In genomic region chr5:5497132-5497748, GRCh38 we compare ENCODE assay signal across 1 cellular context.
TF ChIP-seq lines count a peak whose summit lies in the region.

No MANE protein-coding gene starts in this region.

TF ChIP-seq in HepG2, 621 proteins besides CTCF, POLR2A, EP300 and RAD21 (continued from another document):
- TF ChIP-seq IRF9 (CRISPR knock-in tag; IDR thresholded peaks at IDR 0.05; ENCODE audit: borderline replicate concordance) (no peak), MAFF (IDR thresholded peaks at IDR 0.05; ENCODE audit: low read depth, low read length) (no peak), ZNF280D (CRISPR knock-in tag; IDR thresholded peaks at IDR 0.05) (no peak), ZNF563 (CRISPR knock-in tag; IDR thresholded peaks at IDR 0.05) (no peak), ATRX (CRISPR knock-in tag; IDR thresholded peaks at IDR 0.05; ENCODE audit: borderline replicate concordance) (no peak), USF2 (IDR thresholded peaks at IDR 0.05; ENCODE audit: low read depth, low read length) (peak; percentile 42; the same call in 1 of the 2 replicates), USF2 (CRISPR knock-in tag; IDR thresholded peaks at IDR 0.05; ENCODE audit: borderline replicate concordance) (peak; percentile 44; the same call in 1 of the 2 replicates), ZNF276 (CRISPR knock-in tag; IDR thresholded peaks at IDR 0.05; ENCODE audit: low read depth) (no peak), MZF1 (CRISPR knock-in tag; IDR thresholded peaks at IDR 0.05; ENCODE audit: borderline replicate concordance) (no peak), ZNF282 (IDR thresholded peaks at IDR 0.05; ENCODE audit: partially characterized antibody) (no peak), TFE3 (CRISPR knock-in tag; IDR thresholded peaks at IDR 0.05) (0 out of 2 replicates have a peak, but pooled peaks have one; percentile 25), HIC2 (CRISPR knock-in tag; IDR thresholded peaks at IDR 0.05; ENCODE audit: low read depth) (no peak)
- TF ChIP-seq, protein P1, sequence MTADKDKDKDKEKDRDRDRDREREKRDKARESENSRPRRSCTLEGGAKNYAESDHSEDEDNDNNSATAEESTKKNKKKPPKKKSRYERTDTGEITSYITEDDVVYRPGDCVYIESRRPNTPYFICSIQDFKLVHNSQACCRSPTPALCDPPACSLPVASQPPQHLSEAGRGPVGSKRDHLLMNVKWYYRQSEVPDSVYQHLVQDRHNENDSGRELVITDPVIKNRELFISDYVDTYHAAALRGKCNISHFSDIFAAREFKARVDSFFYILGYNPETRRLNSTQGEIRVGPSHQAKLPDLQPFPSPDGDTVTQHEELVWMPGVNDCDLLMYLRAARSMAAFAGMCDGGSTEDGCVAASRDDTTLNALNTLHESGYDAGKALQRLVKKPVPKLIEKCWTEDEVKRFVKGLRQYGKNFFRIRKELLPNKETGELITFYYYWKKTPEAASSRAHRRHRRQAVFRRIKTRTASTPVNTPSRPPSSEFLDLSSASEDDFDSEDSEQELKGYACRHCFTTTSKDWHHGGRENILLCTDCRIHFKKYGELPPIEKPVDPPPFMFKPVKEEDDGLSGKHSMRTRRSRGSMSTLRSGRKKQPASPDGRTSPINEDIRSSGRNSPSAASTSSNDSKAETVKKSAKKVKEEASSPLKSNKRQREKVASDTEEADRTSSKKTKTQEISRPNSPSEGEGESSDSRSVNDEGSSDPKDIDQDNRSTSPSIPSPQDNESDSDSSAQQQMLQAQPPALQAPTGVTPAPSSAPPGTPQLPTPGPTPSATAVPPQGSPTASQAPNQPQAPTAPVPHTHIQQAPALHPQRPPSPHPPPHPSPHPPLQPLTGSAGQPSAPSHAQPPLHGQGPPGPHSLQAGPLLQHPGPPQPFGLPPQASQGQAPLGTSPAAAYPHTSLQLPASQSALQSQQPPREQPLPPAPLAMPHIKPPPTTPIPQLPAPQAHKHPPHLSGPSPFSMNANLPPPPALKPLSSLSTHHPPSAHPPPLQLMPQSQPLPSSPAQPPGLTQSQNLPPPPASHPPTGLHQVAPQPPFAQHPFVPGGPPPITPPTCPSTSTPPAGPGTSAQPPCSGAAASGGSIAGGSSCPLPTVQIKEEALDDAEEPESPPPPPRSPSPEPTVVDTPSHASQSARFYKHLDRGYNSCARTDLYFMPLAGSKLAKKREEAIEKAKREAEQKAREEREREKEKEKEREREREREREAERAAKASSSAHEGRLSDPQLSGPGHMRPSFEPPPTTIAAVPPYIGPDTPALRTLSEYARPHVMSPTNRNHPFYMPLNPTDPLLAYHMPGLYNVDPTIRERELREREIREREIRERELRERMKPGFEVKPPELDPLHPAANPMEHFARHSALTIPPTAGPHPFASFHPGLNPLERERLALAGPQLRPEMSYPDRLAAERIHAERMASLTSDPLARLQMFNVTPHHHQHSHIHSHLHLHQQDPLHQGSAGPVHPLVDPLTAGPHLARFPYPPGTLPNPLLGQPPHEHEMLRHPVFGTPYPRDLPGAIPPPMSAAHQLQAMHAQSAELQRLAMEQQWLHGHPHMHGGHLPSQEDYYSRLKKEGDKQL (CRISPR knock-in tag; IDR thresholded peaks at IDR 0.05; ENCODE audit: low read depth): no peak
